10 cellular contexts compared by ENCODE assay signal in the genomic region with DNA sequence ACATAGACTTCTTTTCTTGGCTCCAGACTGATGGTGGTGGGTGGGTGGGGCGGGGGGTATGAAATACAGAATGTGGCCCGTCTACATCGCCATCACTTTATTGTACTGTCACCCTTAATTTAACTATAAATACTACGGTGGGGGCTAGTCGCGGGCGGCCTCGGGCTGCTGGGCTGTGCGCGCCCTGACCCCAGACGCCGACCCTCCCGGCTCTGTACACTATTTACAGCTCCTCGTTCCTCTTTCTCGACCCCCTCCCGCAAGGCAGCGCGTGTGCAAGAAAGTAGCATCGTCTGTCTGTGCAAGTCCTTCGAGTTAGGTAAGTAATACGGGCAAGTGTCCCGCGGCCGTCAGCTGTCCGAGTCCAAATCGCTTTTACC. TPM values are rescaled to one million over a fixed set of nuclear protein-coding genes. Genes with fewer than 3 reads are reported as not detected.
DNase-seq lines count a peak whose midpoint lies in the region; ATAC-seq and TF ChIP-seq lines count a peak whose summit lies in the region.
"Had no signal": no experiment of that assay in that cellular context is flagged by ENCODE, and none has a peak within 500 bp of the region (broad histone marks: within the 10 kb centered on the region; RNA-seq: fewer than 3 reads in every experiment).

No MANE protein-coding gene starts in this region.

- no peaks in the 10 kb centered on the region for H3K36me3 ChIP-seq in iPS-20b (ENCODE audit: insufficient read depth, low read depth, low read length)
- H3K36me3 ChIP-seq in body of pancreas (replicated peaks in 1 of 2; ENCODE audit: insufficient read depth in 1 of 2, low read depth in 2 of 2), result no peaks in the 10 kb centered on the region

- H3K4me3 ChIP-seq in iPS-20b (ENCODE audit: low read length) (peak overlapping the region; percentile 63), body of pancreas (no peak overlapping the region)

- no peak overlapping the region for H3K27ac Mint-ChIP-seq in activated T-cell treated with anti-CD3 and anti-CD28 coated beads, Interleukin-2, amount 50 U/mL, for 24 hours
- H3K27ac Mint-ChIP-seq in activated T-helper 2 cell treated with anti-CD3 and anti-CD28 coated beads, Interferon-gamma antibody, Interleukin-2, Interleukin-4, amounts not matched to agents 10 μg/mL and 5 μg/mL and 100 μg/mL, durations not matched to agents 14 hours and 24 hours and 36 hours, result no peak overlapping the region
- peak overlapping the region; percentile 29 for H3K27ac Mint-ChIP-seq in stimulated activated effector memory CD8-positive, alpha-beta T cell treated with anti-CD3 and anti-CD28 coated beads, Interleukin-12 subunit alpha, Interleukin-12 subunit beta, amount 100 ng/mL, for 72 hours

- WGBS in body of pancreas, 2 donors, result 15 to 31% methylated on average over 26 of the region's 26 CpGs

- no peaks in the 10 kb centered on the region for H3K36me3 Mint-ChIP-seq in activated T-cell treated with anti-CD3 and anti-CD28 coated beads, Interleukin-2, amount 50 U/mL, for 24 hours (ENCODE audit: low read depth)
- H3K36me3 Mint-ChIP-seq in activated T-helper 2 cell treated with anti-CD3 and anti-CD28 coated beads, Interferon-gamma antibody, Interleukin-2, Interleukin-4, amounts not matched to agents 10 μg/mL and 5 μg/mL and 100 μg/mL, durations not matched to agents 14 hours and 24 hours and 36 hours (ENCODE audit: low read depth), result peaks cover 4% of the 10 kb centered on the region
- no peaks in the 10 kb centered on the region for H3K36me3 Mint-ChIP-seq in stimulated activated effector memory CD8-positive, alpha-beta T cell treated with anti-CD3 and anti-CD28 coated beads, Interleukin-12 subunit alpha, Interleukin-12 subunit beta, amount 100 ng/mL, for 72 hours

- H3K27ac ChIP-seq in iPS-20b (ENCODE audit: low read length), result no peak overlapping the region
- H3K27ac ChIP-seq in body of pancreas, result no peak overlapping the region

- H3K9me3 Mint-ChIP-seq in activated T-cell treated with anti-CD3 and anti-CD28 coated beads, Interleukin-2, amount 50 U/mL, for 24 hours, result no peaks in the 10 kb centered on the region
- no peaks in the 10 kb centered on the region for H3K9me3 Mint-ChIP-seq in activated T-helper 2 cell treated with anti-CD3 and anti-CD28 coated beads, Interferon-gamma antibody, Interleukin-2, Interleukin-4, amounts not matched to agents 10 μg/mL and 5 μg/mL and 100 μg/mL, durations not matched to agents 14 hours and 24 hours and 36 hours
- H3K9me3 Mint-ChIP-seq in stimulated activated effector memory CD8-positive, alpha-beta T cell treated with anti-CD3 and anti-CD28 coated beads, Interleukin-12 subunit alpha, Interleukin-12 subunit beta, amount 100 ng/mL, for 72 hours, result no peaks in the 10 kb centered on the region

- peaks cover 14% of the 10 kb centered on the region for H3K4me1 Mint-ChIP-seq in activated T-cell treated with anti-CD3 and anti-CD28 coated beads, Interleukin-2, amount 50 U/mL, for 24 hours (ENCODE audit: low read depth)
- peaks cover 9% of the 10 kb centered on the region for H3K4me1 Mint-ChIP-seq in activated T-helper 2 cell treated with anti-CD3 and anti-CD28 coated beads, Interferon-gamma antibody, Interleukin-2, Interleukin-4, amounts not matched to agents 10 μg/mL and 5 μg/mL and 100 μg/mL, durations not matched to agents 14 hours and 24 hours and 36 hours (ENCODE audit: low read depth)
- peaks cover 26% of the 10 kb centered on the region for H3K4me1 Mint-ChIP-seq in stimulated activated effector memory CD8-positive, alpha-beta T cell treated with anti-CD3 and anti-CD28 coated beads, Interleukin-12 subunit alpha, Interleukin-12 subunit beta, amount 100 ng/mL, for 72 hours

- H3K4me3 Mint-ChIP-seq in activated T-cell treated with anti-CD3 and anti-CD28 coated beads, Interleukin-2, amount 50 U/mL, for 24 hours, result peak overlapping the region; percentile 64
- peak overlapping the region; percentile 53 for H3K4me3 Mint-ChIP-seq in activated T-helper 2 cell treated with anti-CD3 and anti-CD28 coated beads, Interferon-gamma antibody, Interleukin-2, Interleukin-4, amounts not matched to agents 10 μg/mL and 5 μg/mL and 100 μg/mL, durations not matched to agents 14 hours and 24 hours and 36 hours (ENCODE audit: low read depth)
- H3K4me3 Mint-ChIP-seq in stimulated activated effector memory CD8-positive, alpha-beta T cell treated with anti-CD3 and anti-CD28 coated beads, Interleukin-12 subunit alpha, Interleukin-12 subunit beta, amount 100 ng/mL, for 72 hours, result peak overlapping the region; percentile 70

- intact Hi-C loops in activated T-helper 2 cell treated with anti-CD3 and anti-CD28 coated beads, Interferon-gamma antibody, Interleukin-2, Interleukin-4, amounts not matched to agents 10 μg/mL and 5 μg/mL and 100 μg/mL, durations not matched to agents 14 hours and 24 hours and 36 hours (cut with micrococcal nuclease), result no loop called here
- intact Hi-C loops in body of pancreas (cut with DNase I) (no loop called here), left colon (cut with DNase I, micrococcal nuclease) (no loop called here)

- no peaks in the 10 kb centered on the region for H3K9me3 ChIP-seq in iPS-20b (ENCODE audit: insufficient read depth, low read depth, low read length)
- no peaks in the 10 kb centered on the region for H3K9me3 ChIP-seq in body of pancreas

- ATAC-seq in stimulated activated effector memory CD8-positive, alpha-beta T cell treated with anti-CD3 and anti-CD28 coated beads, Interleukin-12 subunit alpha, Interleukin-12 subunit beta, amount 100 ng/mL, for 72 hours, result no peak
- ATAC-seq in body of pancreas, result no peak
- ATAC-seq in left colon, result no peak

- no peak for DNase-seq in activated T-cell treated with anti-CD3 and anti-CD28 coated beads, Interleukin-2, amount 50 U/mL, for 24 hours
- no peak for DNase-seq in activated T-cell treated with anti-CD3 and anti-CD28 coated beads for 4 hours
- DNase-seq in activated T-helper 2 cell treated with anti-CD3 and anti-CD28 coated beads, Interferon-gamma antibody, Interleukin-2, Interleukin-4, amounts not matched to agents 10 μg/mL and 5 μg/mL and 100 μg/mL, durations not matched to agents 14 hours and 24 hours and 36 hours (ENCODE audit: low spot score), result no peak
- DNase-seq in stimulated activated effector memory CD8-positive, alpha-beta T cell treated with anti-CD3 and anti-CD28 coated beads, Interleukin-12 subunit alpha, Interleukin-12 subunit beta, amount 100 ng/mL, for 72 hours (ENCODE audit: low spot score in 2 of 2), result no peak
- DNase-seq in body of pancreas, result no peak
- no peak for DNase-seq in activated CD8-positive, alpha-beta memory T cell treated with anti-CD3 and anti-CD28 coated beads for 24 hours
- no peak for DNase-seq in left colon
- DNase-seq: activated gamma-delta T cell, kidney glomerular epithelial cell had no signal

- peaks cover 93% of the 10 kb centered on the region for H3K27me3 Mint-ChIP-seq in activated T-cell treated with anti-CD3 and anti-CD28 coated beads, Interleukin-2, amount 50 U/mL, for 24 hours
- peaks cover 77% of the 10 kb centered on the region for H3K27me3 Mint-ChIP-seq in activated T-helper 2 cell treated with anti-CD3 and anti-CD28 coated beads, Interferon-gamma antibody, Interleukin-2, Interleukin-4, amounts not matched to agents 10 μg/mL and 5 μg/mL and 100 μg/mL, durations not matched to agents 14 hours and 24 hours and 36 hours (ENCODE audit: low read depth)

- TF ChIP-seq POLR2A in body of pancreas (IDR thresholded peaks at IDR 0.05), result no peak

- H3K9ac ChIP-seq in iPS-20b (ENCODE audit: low read depth, low read length), result no peak overlapping the region

- no peak for TF ChIP-seq CTCF in body of pancreas (IDR thresholded peaks at IDR 0.05)

- H3K4me1 ChIP-seq in iPS-20b (ENCODE audit: insufficient read depth, low read length) (peaks cover 18% of the 10 kb centered on the region; the same call in 1 of the 2 replicates), body of pancreas (peaks cover 25% of the 10 kb centered on the region)

- H3K27me3 ChIP-seq in iPS-20b (ENCODE audit: insufficient read depth, low read length) (peaks cover 100% of the 10 kb centered on the region), body of pancreas (peaks cover 0 to 31% of the 10 kb centered on the region in 2 donors)

RNA-seq across cellular contexts. Expression of gene GSC, which starts 1.8 kb away (rescaled TPM):
- total RNA-seq in activated T-helper 2 cell treated with anti-CD3 and anti-CD28 coated beads, Interferon-gamma antibody, Interleukin-2, Interleukin-4, amounts not matched to agents 10 μg/mL and 5 μg/mL and 100 μg/mL, durations not matched to agents 14 hours and 24 hours and 36 hours, result 0.14 TPM in 1 of 2 replicates, not detected in the other
- total RNA-seq in body of pancreas (1 to 10 TPM in 1 of 2 donors, under 1 TPM in 1; 0.33 to 1.0 TPM), left colon (not detected)
